In genomic region chr4:78395642-78396041, GRCh38 we compare ENCODE assay signal across 34 cellular contexts.
"Had no signal": no experiment of that assay in that cellular context is flagged by ENCODE, and none has a peak within 500 bp of the region (broad histone marks: within the 10 kb centered on the region; RNA-seq: fewer than 3 reads in every experiment).

No MANE protein-coding gene starts in this region.

- H3K4me3 ChIP-seq: MG63 had no signal

- DNase-seq: Karpas-422, Kasumi-1, MG63, MM.1S, MV-4-11, NCI-H1048, NCI-H1092, NCI-H1092 treated with DMSO at 0.1 percent for 48 hours, NCI-H1105, NCI-H1417, NCI-H1417 treated with DMSO at 0.1 percent for 48 hours, NCI-H1436, NCI-H1436 treated with DMSO at 0.1 percent for 48 hours, NCI-H146, NCI-H1694, NCI-H1694 treated with DMSO at 0.1 percent for 48 hours, NCI-H187, NCI-H187 treated with DMSO at 0.1 percent for 48 hours, NCI-H1930, NCI-H2029, NCI-H2029 treated with DMSO at 0.1 percent for 48 hours, NCI-H2081, NCI-H2081 treated with DMSO at 0.1 percent for 48 hours, NCI-H2107, NCI-H2171, NCI-H2171 treated with DMSO at 0.1 percent for 48 hours, NCI-H2227 treated with DMSO at 0.1 percent for 48 hours, NCI-H226, NCI-H345, NCI-H446, NCI-H446 treated with DMSO at 0.1 percent for 48 hours, NCI-H510A, NCI-H510A treated with DMSO at 0.1 percent for 48 hours, NCI-H524 had no signal

- H3K27me3 ChIP-seq: MG63 had no signal

- H3K36me3 ChIP-seq: MG63 had no signal
